Comparison of ENCODE assay signal across 22 cellular contexts in genomic region chr2:99960724-99961566, GRCh38.
DNase-seq lines count a peak whose midpoint lies in the region; ATAC-seq and TF ChIP-seq lines count a peak whose summit lies in the region.
"Had no signal": no experiment of that assay in that cellular context is flagged by ENCODE, and none has a peak within 500 bp of the region (broad histone marks: within the 10 kb centered on the region; RNA-seq: fewer than 3 reads in every experiment).

No MANE protein-coding gene starts in this region.

- H3K27me3 ChIP-seq in aorta (ENCODE audit: control insufficient read depth in 1 of 2, insufficient read depth in 2 of 2, low read length in 1 of 2): no peaks in the 10 kb centered on the region
- H3K27me3 ChIP-seq: body of pancreas, gastroesophageal sphincter, SJSA1, tibial artery had no signal

- peak overlapping the region in 4 of 5 experiments; percentile 52 to 85 (median 61) for H3K27ac Mint-ChIP-seq in brain
- no peak overlapping the region for H3K27ac Mint-ChIP-seq in Calu3 (ENCODE audit: unreplicated experiment)
- H3K27ac Mint-ChIP-seq: activated naive CD8-positive, alpha-beta T cell; CD4-positive, alpha-beta memory T cell; T-helper 17 cell; WTC11 had no signal

- H3K4me3 Mint-ChIP-seq in brain (peak overlapping the region in 2 of 5 experiments; percentile 40 to 56), Calu3 (ENCODE audit: low read depth, unreplicated experiment) (no peak overlapping the region)
- H3K4me3 Mint-ChIP-seq: activated naive CD8-positive, alpha-beta T cell; CD4-positive, alpha-beta memory T cell; T-helper 17 cell; WTC11 had no signal

- intact Hi-C loops in left cardiac atrium (cut with DNase I): loop anchor here in 1 of 2 donors (5.0 kb wide), 1 partner anchor 46 kb away; no protein-coding TSS in a partner anchor
- intact Hi-C loops in aorta (cut with DNase I): no loop called here
- intact Hi-C loops in Calu3 (cut with micrococcal nuclease; ENCODE audit: unreplicated experiment): no loop called here

- H3K36me3 Mint-ChIP-seq in brain (peaks cover 3% of the 10 kb centered on the region), Calu3 (ENCODE audit: insufficient read depth, unreplicated experiment) (no peaks in the 10 kb centered on the region)
- H3K36me3 Mint-ChIP-seq: activated naive CD8-positive, alpha-beta T cell; CD4-positive, alpha-beta memory T cell; WTC11 had no signal

- H3K4me3 ChIP-seq in aorta (ENCODE audit: low read length in 2 of 2): no peak overlapping the region
- H3K4me3 ChIP-seq: body of pancreas, gastroesophageal sphincter, HAP-1, SJSA1, tibial artery had no signal

- BruUV-seq in Calu3 (replicated peaks; lab: Mats Ljungman, UMichigan): no TSS peak

- no peaks in the 10 kb centered on the region for H3K9me3 ChIP-seq in aorta (ENCODE audit: control insufficient read depth, low read length)
- H3K9me3 ChIP-seq: body of pancreas, gastroesophageal sphincter, HAP-1, SJSA1, tibial artery had no signal

- no peaks in the 10 kb centered on the region for H3K36me3 ChIP-seq in aorta (ENCODE audit: control insufficient read depth in 1 of 2, insufficient read depth in 2 of 2, low read length in 1 of 2)
- H3K36me3 ChIP-seq: HAP-1, SJSA1, tibial artery had no signal

- peak; percentile 29 for DNase-seq in Caki2 (ENCODE audit: low read depth)
- DNase-seq in left cardiac atrium: peak; percentile 56
- DNase-seq in pons (ENCODE audit: low spot score): peak; percentile 14
- no peak for DNase-seq in stimulated activated naive CD4-positive, alpha-beta T cell treated with Interleukin-2 at 50 U/mL for 16 hours (lab: John Stamatoyannopoulos, UW)
- no peak for DNase-seq in aorta
- no peak for DNase-seq in NCI-H1436 (lab: John Stamatoyannopoulos, UW)
- no peak for DNase-seq in Calu3
- DNase-seq: activated T-cell treated with anti-CD3 and anti-CD28 coated beads, Interleukin-2, amount 50 U/mL, for 48 hours; CD4-positive, alpha-beta memory T cell; DND-41; naive B cell; NCI-H2029 treated with DMSO at 0.1 percent for 48 hours; NCI-H526; T-helper 17 cell; tibial artery had no signal

- ATAC-seq in left cardiac atrium: peak; percentile 97 to 98
- ATAC-seq in aorta (ENCODE audit: low FRiP score): no peak
- ATAC-seq: body of pancreas, gastroesophageal sphincter, T-helper 17 cell had no signal

- TF ChIP-seq CTCF in brain (conservative IDR thresholded peaks at IDR 0.05) (no peak), Calu3 (IDR thresholded peaks at IDR 0.05; ENCODE audit: unreplicated experiment) (no peak)

- H3K27me3 Mint-ChIP-seq in brain (peaks cover 3% of the 10 kb centered on the region), Calu3 (ENCODE audit: unreplicated experiment) (peaks cover 66% of the 10 kb centered on the region)
- H3K27me3 Mint-ChIP-seq: activated naive CD8-positive, alpha-beta T cell; CD4-positive, alpha-beta memory T cell; naive B cell; T-helper 17 cell had no signal

- CTCF ChIA-PET in Calu3 (lab: Charles Lee): interaction anchor here (0.6 kb wide), 1 partner anchor 37 kb away, joined by 6 read pairs; no protein-coding TSS in a partner anchor

- in situ Hi-C loops in Caki2 (cut with HindIII; ENCODE audit: low pct_unique_long_range_greater_than_20kb, low sequenced_read_pairs): no loop called here

- no peak overlapping the region for H3K27ac ChIP-seq in aorta (ENCODE audit: low read depth in 1 of 2, low read length in 2 of 2)
- H3K27ac ChIP-seq: body of pancreas, gastroesophageal sphincter, SJSA1, tibial artery had no signal

- peaks cover 0 to 3% (median 0%) of the 10 kb centered on the region in 5 experiments for H3K9me3 Mint-ChIP-seq in brain
- no peaks in the 10 kb centered on the region for H3K9me3 Mint-ChIP-seq in Calu3 (ENCODE audit: low read depth, unreplicated experiment)
- H3K9me3 Mint-ChIP-seq: CD4-positive, alpha-beta memory T cell had no signal

- H3K4me1 Mint-ChIP-seq in brain: peaks cover 57% of the 10 kb centered on the region
- H3K4me1 Mint-ChIP-seq in Calu3 (ENCODE audit: low read depth, unreplicated experiment): no peaks in the 10 kb centered on the region

- no peaks in the 10 kb centered on the region for H3K4me1 ChIP-seq in aorta (ENCODE audit: control insufficient read depth in 1 of 2, insufficient read depth in 2 of 2, low read length in 2 of 2)
- H3K4me1 ChIP-seq: body of pancreas, HAP-1, SJSA1, tibial artery had no signal

- WGBS in aorta, 2 donors: 67% methylated on average over 7 of the region's 7 CpGs

Comparison
In these comparisons a context has a peak if more than half of its experiments do, and no peak if none do; other contexts are left out.
1. DNase-seq: peak in Caki2 (single experiment), left cardiac atrium (single experiment) and pons (single experiment); none in stimulated activated naive CD4-positive, alpha-beta T cell treated with Interleukin-2 at 50 U/mL for 16 hours (single experiment), aorta (0 of 2), NCI-H1436 (single experiment) and Calu3 (single experiment).